In the genomic region with DNA sequence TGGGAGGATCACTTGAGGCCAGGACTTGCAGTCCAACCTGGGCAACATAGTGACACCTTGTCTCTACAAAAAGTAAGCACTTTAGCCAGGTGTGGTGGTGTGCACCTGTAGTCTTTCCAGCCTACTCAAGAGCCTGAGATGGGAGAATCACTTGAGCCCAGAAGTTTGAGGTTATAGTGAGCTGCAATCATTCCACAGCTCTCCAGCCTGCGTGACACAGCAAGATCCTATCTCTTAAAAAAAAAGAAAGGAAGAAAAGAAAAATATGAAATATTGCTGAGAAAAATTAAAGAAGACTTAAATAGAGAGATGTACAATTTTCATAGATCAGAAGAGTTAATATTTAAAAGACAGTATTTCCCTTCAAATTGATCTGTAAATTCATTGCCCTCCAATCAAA, we compare ENCODE assay signal across 23 cellular contexts.
A peak's percentile ranks its signal among the peaks of the same experiment; 100 is the strongest.
DNase-seq lines count a peak whose midpoint lies in the region; ATAC-seq, FAIRE-seq and TF ChIP-seq lines count a peak whose summit lies in the region.
"Had no signal": no experiment of that assay in that cellular context is flagged by ENCODE, and none has a peak within 500 bp of the region (broad histone marks: within the 10 kb centered on the region; RNA-seq: fewer than 3 reads in every experiment).

No MANE protein-coding gene starts in this region.

- H3K4me3 ChIP-seq in K562 (no peak overlapping the region), trophoblast cell (ENCODE audit: low read depth, low read length) (no peak overlapping the region)
- H3K4me3 ChIP-seq: BLaER1 had no signal

- WGBS in K562 (ENCODE audit: insufficient coverage, low coverage, missing lambda C conversion rate), result 0% methylated on average over 1 of the region's 1 CpG
- no CpG with 5 or more reads among the region's 1 CpG for WGBS in trophoblast cell (ENCODE audit: extremely low coverage, insufficient coverage, insufficient read length)

- H2AFZ ChIP-seq in K562 (ENCODE audit: low read depth, low read length) (no peak overlapping the region), trophoblast cell (ENCODE audit: insufficient read depth, low read length, poor library complexity) (no peak overlapping the region)

- no peak overlapping the region for H3K27ac ChIP-seq in K562 (ENCODE audit: extremely low read depth, low read depth, low read length)
- H3K27ac ChIP-seq in trophoblast cell (ENCODE audit: low read depth, low read length), result no peak overlapping the region
- H3K27ac ChIP-seq in foreskin keratinocyte, result no peak overlapping the region
- H3K27ac ChIP-seq: BLaER1 had no signal

- FAIRE-seq in K562 (lab: Jason Lieb, UNC) (peak; percentile 75), islet of Langerhans (lab: Jason Lieb, UNC) (peak; percentile 30)
- FAIRE-seq: D721Med, GM12891, GM19239 had no signal

- H4K12ac ChIP-seq in trophoblast cell (ENCODE audit: low read depth, low read length), result no peak overlapping the region

- CTCF ChIA-PET in K562 (lab: Yijun Ruan, JAX; ENCODE audit: low intra/inter-chr PET ratio), result no interaction called here

- BruUV-seq in K562 (replicated peaks; lab: Mats Ljungman, UMichigan), result no TSS peak

- in situ Hi-C loops in K562 (cut with MboI), result no loop called here

- no peak overlapping the region for H2BK120ac ChIP-seq in trophoblast cell (ENCODE audit: insufficient read depth, low read length, poor library complexity)

- TF ChIP-seq EP300 in K562 (IDR thresholded peaks at IDR 0.05; ENCODE audit: low read length), result no peak

- H3K4me2 ChIP-seq in K562 (ENCODE audit: insufficient read depth, low read length) (no peak overlapping the region), trophoblast cell (ENCODE audit: low read length) (no peak overlapping the region)
- H3K4me2 ChIP-seq: BLaER1 had no signal

- no peak for TF ChIP-seq CTCF in K562 (IDR thresholded peaks at IDR 0.05 in 2 of 3, conservative IDR thresholded peaks at IDR 0.05 in 1 of 3; ENCODE audit: insufficient read depth in 2 of 3, low read depth in 1 of 3, low read length in 3 of 3)
- no peak for TF ChIP-seq CTCF in foreskin keratinocyte (conservative IDR thresholded peaks at IDR 0.05)

- H3K4me1 ChIP-seq in K562 (replicated peaks in 1 of 2; ENCODE audit: control insufficient read depth in 2 of 2, insufficient read depth in 2 of 2, low read length in 2 of 2) (peaks cover 3 to 9% of the 10 kb centered on the region in 2 experiments; a peak in 4 of 5 replicates), trophoblast cell (ENCODE audit: control insufficient read depth in 1 of 2, insufficient read depth in 2 of 2, low read length in 2 of 2) (no peaks in the 10 kb centered on the region), foreskin keratinocyte (no peaks in the 10 kb centered on the region)
- H3K4me1 ChIP-seq: BE2C, BLaER1, Caco-2 had no signal

- H4K91ac ChIP-seq in trophoblast cell (ENCODE audit: low read depth, low read length), result no peak overlapping the region

- H3K36me3 ChIP-seq in K562 (ENCODE audit: control insufficient read depth, insufficient read depth, low read length) (no peaks in the 10 kb centered on the region), trophoblast cell (ENCODE audit: control insufficient read depth in 1 of 2, insufficient read depth in 2 of 2, low read length in 2 of 2) (no peaks in the 10 kb centered on the region)
- H3K36me3 ChIP-seq: BE2C had no signal

- H3K9me3 ChIP-seq in K562 (replicated peaks; ENCODE audit: control insufficient read depth, insufficient read depth, low read depth, low read length) (no peaks in the 10 kb centered on the region), trophoblast cell (ENCODE audit: insufficient read depth, low read depth, low read length) (no peaks in the 10 kb centered on the region)
- H3K9me3 ChIP-seq: BE2C, BLaER1, Caco-2 had no signal

- H4K8ac ChIP-seq in trophoblast cell (ENCODE audit: low read depth, low read length), result no peak overlapping the region

- no peak overlapping the region for H3K23ac ChIP-seq in trophoblast cell (ENCODE audit: low read length)

- H3K18ac ChIP-seq in trophoblast cell (ENCODE audit: low read length), result no peak overlapping the region

- H2BK12ac ChIP-seq in trophoblast cell (ENCODE audit: low read length), result no peak overlapping the region

- no peak overlapping the region for H3K4ac ChIP-seq in trophoblast cell (ENCODE audit: low read depth, low read length)

- POLR2A ChIA-PET in K562 (lab: Yijun Ruan, JAX), result no interaction called here

- peak in 1 of 4 experiments; percentile 46 for DNase-seq in K562 (ENCODE audit: extremely low read depth in 1 of 4, low spot score in 3 of 4)
- no peak for DNase-seq in trophoblast cell
- DNase-seq in GF-D8 (lab: John Stamatoyannopoulos, UW), result no peak
- no peak for DNase-seq in foreskin keratinocyte
- DNase-seq in DMS153 (lab: John Stamatoyannopoulos, UW), result no peak
- DNase-seq: 8988T; ACHN; BE2C; C1 segment of cervical spinal cord; Caco-2; Calu3; CD4-positive, alpha-beta memory T cell; CD4-positive, CD25-positive, alpha-beta regulatory T cell; DMS53; DMS79; DND-41; EL; GDM1 had no signal

- H3K9ac ChIP-seq in K562 (ENCODE audit: insufficient read depth in 1 of 2, low read depth in 2 of 2, low read length in 2 of 2) (no peak overlapping the region), trophoblast cell (ENCODE audit: low read length) (peak overlapping the region; percentile 18)
- H3K9ac ChIP-seq: BLaER1 had no signal

- no peaks in the 10 kb centered on the region for H3K79me1 ChIP-seq in trophoblast cell (ENCODE audit: low read length)

- no peak overlapping the region for H2BK5ac ChIP-seq in trophoblast cell (ENCODE audit: low read depth, low read length, poor library complexity)

- TF ChIP-seq POLR2A in K562 (conservative IDR thresholded peaks at IDR 0.05), result no peak

- H3K9me1 ChIP-seq in K562 (ENCODE audit: control insufficient read depth, insufficient read depth, low read length), result no peaks in the 10 kb centered on the region

- H3K79me2 ChIP-seq in K562 (ENCODE audit: control insufficient read depth, insufficient read depth, low read length) (no peaks in the 10 kb centered on the region), trophoblast cell (ENCODE audit: control insufficient read depth, insufficient read depth, low read length, poor library complexity) (no peaks in the 10 kb centered on the region)

- H3K27me3 ChIP-seq in K562 (ENCODE audit: control insufficient read depth in 2 of 2, insufficient read depth in 2 of 2, low read length in 2 of 2) (no peaks in the 10 kb centered on the region), trophoblast cell (ENCODE audit: insufficient read depth, low read length) (no peaks in the 10 kb centered on the region), foreskin keratinocyte (no peaks in the 10 kb centered on the region)
- H3K27me3 ChIP-seq: BE2C, BLaER1 had no signal

- H3K14ac ChIP-seq in trophoblast cell (ENCODE audit: low read length), result no peak overlapping the region

- no peaks in the 10 kb centered on the region for H4K20me1 ChIP-seq in K562 (replicated peaks; ENCODE audit: control insufficient read depth, insufficient read depth, low read length)
- H4K20me1 ChIP-seq: BLaER1 had no signal

- no peak overlapping the region for H2AK5ac ChIP-seq in trophoblast cell (ENCODE audit: low read length)

- peak; percentile 67 for ATAC-seq in K562
- no peak for ATAC-seq in foreskin keratinocyte

- no peak for TF ChIP-seq RAD21 in K562 (CRISPR knock-in tag; conservative IDR thresholded peaks at IDR 0.05 in 1 of 2, IDR thresholded peaks at IDR 0.05 in 1 of 2)

- intact Hi-C loops in K562 (cut with micrococcal nuclease), result no loop called here

TF ChIP-seq in K562, 482 proteins besides CTCF, POLR2A, EP300 and RAD21:
- TF ChIP-seq ARID1B (IDR thresholded peaks at IDR 0.05) (peak; percentile 63), ZC3H11A (IDR thresholded peaks at IDR 0.05; ENCODE audit: low read depth, low read length) (no peak), SMARCA4 (IDR thresholded peaks at IDR 0.05) (peak; percentile 61; the same call in 1 of the 2 replicates), HDAC3 (IDR thresholded peaks at IDR 0.05; ENCODE audit: borderline replicate concordance, partially characterized antibody) (no peak), CBFA2T2 (conservative IDR thresholded peaks at IDR 0.05) (0 out of 2 replicates have a peak, but pooled peaks have one; percentile 15), DPF2 (IDR thresholded peaks at IDR 0.05) (peak; percentile 64), SAP30 (IDR thresholded peaks at IDR 0.05; ENCODE audit: borderline replicate concordance, insufficient read depth, low read depth, low read length, poor library complexity, severe bottlenecking) (no peak), MAFK (IDR thresholded peaks at IDR 0.05; ENCODE audit: low read length) (peak; percentile 50; the same call in 1 of the 2 replicates), SMARCC2 (IDR thresholded peaks at IDR 0.05; ENCODE audit: low read depth) (0 out of 2 replicates have a peak, but pooled peaks have one; percentile 21), POLR2B (IDR thresholded peaks at IDR 0.05; ENCODE audit: low read depth, partially characterized antibody) (no peak), C11orf30 (IDR thresholded peaks at IDR 0.05; ENCODE audit: low read depth) (peak; percentile 76), PRMT5 (CRISPR knock-in tag; IDR thresholded peaks at IDR 0.05) (no peak), MAFF (IDR thresholded peaks at IDR 0.05; ENCODE audit: low read length) (peak; percentile 79), ZNF316 (IDR thresholded peaks at IDR 0.05) (peak; percentile 60; the same call in 1 of the 2 replicates), NFE2 (IDR thresholded peaks at IDR 0.05; ENCODE audit: low read depth) (peak; percentile 93), TEAD4 (IDR thresholded peaks at IDR 0.05; ENCODE audit: low read length) (peak; percentile 45; the same call in 1 of the 2 replicates), TEAD4 (CRISPR knock-in tag; IDR thresholded peaks at IDR 0.05; ENCODE audit: borderline replicate concordance) (no peak), CBFA2T3 (IDR thresholded peaks at IDR 0.05) (peak; percentile 47), SIX5 (IDR thresholded peaks at IDR 0.05; ENCODE audit: borderline replicate concordance in 1 of 2, insufficient read depth in 1 of 2, low read depth in 1 of 2, low read length in 2 of 2) (no peak), MAFG (tag; conservative IDR thresholded peaks at IDR 0.05) (peak; percentile 82), ZNF384 (IDR thresholded peaks at IDR 0.05; ENCODE audit: low read depth, low read length) (peak; percentile 76), SMARCE1 (IDR thresholded peaks at IDR 0.05) (peak; percentile 58; the same call in 1 of the 2 replicates)
- TF ChIP-seq, protein P1, sequence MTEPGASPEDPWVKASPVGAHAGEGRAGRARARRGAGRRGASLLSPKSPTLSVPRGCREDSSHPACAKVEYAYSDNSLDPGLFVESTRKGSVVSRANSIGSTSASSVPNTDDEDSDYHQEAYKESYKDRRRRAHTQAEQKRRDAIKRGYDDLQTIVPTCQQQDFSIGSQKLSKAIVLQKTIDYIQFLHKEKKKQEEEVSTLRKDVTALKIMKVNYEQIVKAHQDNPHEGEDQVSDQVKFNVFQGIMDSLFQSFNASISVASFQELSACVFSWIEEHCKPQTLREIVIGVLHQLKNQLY (CRISPR knock-in tag; conservative IDR thresholded peaks at IDR 0.05), result no peak
TF ChIP-seq in K562: peak in this region for 15.
